In the genomic region with DNA sequence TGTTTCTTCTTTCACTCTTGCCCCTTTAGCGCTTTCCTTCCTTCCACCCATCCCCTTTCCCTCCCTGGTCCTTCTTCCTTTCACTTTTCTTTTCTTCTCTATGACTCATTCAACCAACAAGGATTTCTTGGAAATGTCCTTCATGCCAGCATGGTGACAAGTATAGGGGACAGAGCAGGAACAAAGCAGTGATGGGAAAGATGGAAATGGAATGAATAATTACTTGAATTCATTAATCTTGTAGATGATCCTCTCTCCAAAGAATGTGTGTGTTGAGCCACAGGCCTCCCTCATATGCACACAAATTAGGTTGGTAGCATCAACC, we compare ENCODE assay signal across 8 cellular contexts. TPM values are rescaled to one million over a fixed set of nuclear protein-coding genes. Genes with fewer than 3 reads are reported as not detected.
DNase-seq lines count a peak whose midpoint lies in the region; ATAC-seq lines count a peak whose summit lies in the region.

No MANE protein-coding gene starts in this region.

- no peak overlapping the region for H3K4me2 ChIP-seq in mesenchymal stem cell (ENCODE audit: low read length, poor library complexity, severe bottlenecking)

- no peaks in the 10 kb centered on the region for H3K27me3 Mint-ChIP-seq in stimulated activated naive CD8-positive, alpha-beta T cell treated with anti-CD3 and anti-CD28 coated beads, Interleukin-15, Interleukin-2, amounts not matched to agents 100 ng/mL and 50 ng/mL, for 24 hours

- peak overlapping the region; percentile 44 for H4K91ac ChIP-seq in mesenchymal stem cell (ENCODE audit: low read length)

- no peak overlapping the region for H2BK15ac ChIP-seq in mesenchymal stem cell (ENCODE audit: low read depth, poor library complexity, severe bottlenecking)

- H3K36me3 ChIP-seq in mesenchymal stem cell (ENCODE audit: control insufficient read depth in 1 of 2, insufficient read depth in 2 of 2, low read depth in 1 of 2, low read length in 2 of 2) = peaks cover 0 to 20% of the 10 kb centered on the region in 2 experiments

- peaks cover 29% of the 10 kb centered on the region for H3K4me1 ChIP-seq in mesenchymal stem cell (ENCODE audit: control insufficient read depth, insufficient read depth, low read depth, low read length)

- no peak overlapping the region for H3K23ac ChIP-seq in mesenchymal stem cell (ENCODE audit: low read length in 2 of 2)

- no peak overlapping the region for H2BK12ac ChIP-seq in mesenchymal stem cell (ENCODE audit: low read length in 2 of 2)

- no peaks in the 10 kb centered on the region for H3K9me3 ChIP-seq in mesenchymal stem cell (ENCODE audit: control insufficient read depth, low read length)

- H4K8ac ChIP-seq in mesenchymal stem cell (ENCODE audit: low read length) = peak overlapping the region; percentile 96

- H3K79me1 ChIP-seq in mesenchymal stem cell (replicated peaks; ENCODE audit: low read length, poor library complexity, severe bottlenecking) = peaks cover 4% of the 10 kb centered on the region

- H3K27ac ChIP-seq in adipose tissue (ENCODE audit: low read depth, low read length) = peak overlapping the region; percentile 79
- peak overlapping the region; percentile 38 for H3K27ac ChIP-seq in mesenchymal stem cell (ENCODE audit: low read length, poor library complexity, severe bottlenecking)

- H3K4me3 Mint-ChIP-seq in stimulated activated naive CD8-positive, alpha-beta T cell treated with anti-CD3 and anti-CD28 coated beads, Interleukin-15, Interleukin-2, amounts not matched to agents 100 ng/mL and 50 ng/mL, for 24 hours = peak overlapping the region; percentile 81

- no peak overlapping the region for H2AFZ ChIP-seq in mesenchymal stem cell (ENCODE audit: low read depth, low read length)

- H3K9me3 Mint-ChIP-seq in stimulated activated naive CD8-positive, alpha-beta T cell treated with anti-CD3 and anti-CD28 coated beads, Interleukin-15, Interleukin-2, amounts not matched to agents 100 ng/mL and 50 ng/mL, for 24 hours = no peaks in the 10 kb centered on the region

- H3K27ac Mint-ChIP-seq in stimulated activated naive CD8-positive, alpha-beta T cell treated with anti-CD3 and anti-CD28 coated beads, Interleukin-15, Interleukin-2, amounts not matched to agents 100 ng/mL and 50 ng/mL, for 24 hours = peak overlapping the region; percentile 81

- DNase-seq in stimulated activated naive CD8-positive, alpha-beta T cell treated with anti-CD3 and anti-CD28 coated beads, Interleukin-15, Interleukin-2, amounts not matched to agents 100 U/mL and 50 U/mL, for 24 hours = no peak
- DNase-seq in mesenchymal stem cell = peak; percentile 81
- DNase-seq in superior temporal gyrus (ENCODE audit: extremely low spot score) = no peak
- no peak for DNase-seq in NAMALWA (ENCODE audit: low spot score)
- DNase-seq in SHP77 (lab: John Stamatoyannopoulos, UW) = no peak

- H3K18ac ChIP-seq in mesenchymal stem cell (ENCODE audit: low read depth in 1 of 2, low read length in 2 of 2) = peak overlapping the region; percentile 59 to 87

- H2BK5ac ChIP-seq in mesenchymal stem cell (ENCODE audit: low read depth, low read length, poor library complexity, severe bottlenecking) = no peak overlapping the region

- peaks cover 45% of the 10 kb centered on the region for H3K4me1 Mint-ChIP-seq in stimulated activated naive CD8-positive, alpha-beta T cell treated with anti-CD3 and anti-CD28 coated beads, Interleukin-15, Interleukin-2, amounts not matched to agents 100 ng/mL and 50 ng/mL, for 24 hours (ENCODE audit: low read depth)

- 29 to 88% (median 44%) methylated on average over 1 of the region's 1 CpG for WGBS in adipose tissue, 3 donors
- 55% methylated on average over 1 of the region's 1 CpG for WGBS in mesenchymal stem cell

- peak overlapping the region; percentile 33 to 63 for H3K4ac ChIP-seq in mesenchymal stem cell (ENCODE audit: low read depth in 1 of 2, low read length in 2 of 2)

- no peaks in the 10 kb centered on the region for H3K27me3 ChIP-seq in mesenchymal stem cell (ENCODE audit: control insufficient read depth in 1 of 2, insufficient read depth in 1 of 2, low read length in 2 of 2)

- H3K9ac ChIP-seq in mesenchymal stem cell (ENCODE audit: low read length) = peak overlapping the region; percentile 85

- peak overlapping the region in 1 of 2 experiments; percentile 84 for H3K4me3 ChIP-seq in mesenchymal stem cell (ENCODE audit: insufficient read depth in 1 of 2, low read depth in 1 of 2, low read length in 2 of 2)

- H2BK120ac ChIP-seq in mesenchymal stem cell (ENCODE audit: low read depth, low read length) = no peak overlapping the region

- H3K14ac ChIP-seq in mesenchymal stem cell (ENCODE audit: low read length in 2 of 2) = no peak overlapping the region

- peak overlapping the region; percentile 57 for H2AK5ac ChIP-seq in mesenchymal stem cell (ENCODE audit: low read length, severe bottlenecking)

- peaks cover 18% of the 10 kb centered on the region for H3K36me3 Mint-ChIP-seq in stimulated activated naive CD8-positive, alpha-beta T cell treated with anti-CD3 and anti-CD28 coated beads, Interleukin-15, Interleukin-2, amounts not matched to agents 100 ng/mL and 50 ng/mL, for 24 hours (ENCODE audit: low read depth)

- no peak for ATAC-seq in stimulated activated naive CD8-positive, alpha-beta T cell treated with anti-CD3 and anti-CD28 coated beads, Interleukin-15, Interleukin-2, amounts not matched to agents 100 U/mL and 50 U/mL, for 24 hours
- no peak for ATAC-seq in HG02610 (IDR thresholded peaks at IDR 0.05; ENCODE audit: unreplicated experiment)

RNA-seq across cellular contexts. Expression of a gene that starts 1.5 kb away (rescaled TPM):
- polyA plus RNA-seq in adipose tissue = 100 to 1,000 TPM in 2 of 3 donors, 10 to 100 TPM in 1; 38.7 to 292 (median 145) TPM
- 23.5 TPM for polyA plus RNA-seq in mesenchymal stem cell (2013, experiment 1 of 2)
- 25.7 TPM for polyA plus RNA-seq in mesenchymal stem cell (2013, experiment 2 of 2)

RNA-seq across cellular contexts. Expression of a gene that starts 8.4 kb away (rescaled TPM):
- polyA plus RNA-seq in adipose tissue = 100 to 1,000 TPM in 2 of 3 donors, 10 to 100 TPM in 1; 67.7 to 151 (median 138) TPM
- polyA plus RNA-seq in mesenchymal stem cell (2013, experiment 1 of 2) = 11.3 TPM
- polyA plus RNA-seq in mesenchymal stem cell (2013, experiment 2 of 2) = 11.9 TPM

RNA-seq across cellular contexts. Expression of a gene that starts 9.8 kb away (rescaled TPM):
- 100 to 1,000 TPM; 177 to 184 (median 177) TPM for polyA plus RNA-seq in adipose tissue
- polyA plus RNA-seq in mesenchymal stem cell (2013, experiment 1 of 2) = 229 TPM
- 235 TPM for polyA plus RNA-seq in mesenchymal stem cell (2013, experiment 2 of 2)

RNA-seq across cellular contexts. Expression of a gene that starts 16.8 kb away (rescaled TPM):
- polyA plus RNA-seq in adipose tissue = 10 to 100 TPM; 23.5 to 30.3 (median 28.4) TPM
- 25.0 TPM for polyA plus RNA-seq in mesenchymal stem cell (2013, experiment 1 of 2)
- polyA plus RNA-seq in mesenchymal stem cell (2013, experiment 2 of 2) = 23.9 TPM

RNA-seq across cellular contexts. Expression of a gene that starts 24.4 kb away (rescaled TPM):
- 10 to 100 TPM in 2 of 3 donors, 1 to 10 TPM in 1; 9.0 to 31.3 (median 25.5) TPM for polyA plus RNA-seq in adipose tissue
- polyA plus RNA-seq in mesenchymal stem cell (2013, experiment 1 of 2) = 39.8 TPM
- polyA plus RNA-seq in mesenchymal stem cell (2013, experiment 2 of 2) = 41.1 TPM
